In genomic region chr17:9979463-9979995, GRCh38 we compare ENCODE assay signal across 17 cellular contexts.
DNase-seq lines count a peak whose midpoint lies in the region; TF ChIP-seq lines count a peak whose summit lies in the region.
"Had no signal": no experiment of that assay in that cellular context is flagged by ENCODE, and none has a peak within 500 bp of the region (broad histone marks: within the 10 kb centered on the region; RNA-seq: fewer than 3 reads in every experiment).

No MANE protein-coding gene starts in this region.

- H3K9me3 Mint-ChIP-seq in H9 = no peaks in the 10 kb centered on the region

- no peak overlapping the region for H3K4ac ChIP-seq in H9 (ENCODE audit: low read depth, low read length)

- no peak for TF ChIP-seq POLR2A in sigmoid colon (IDR thresholded peaks at IDR 0.05)

- no peak overlapping the region for H2BK5ac ChIP-seq in H9 (ENCODE audit: insufficient read length, low read length)

- H2BK12ac ChIP-seq in H9 (ENCODE audit: insufficient read length, low read depth, low read length) = no peak overlapping the region

- no peak overlapping the region for H2BK20ac ChIP-seq in H9 (ENCODE audit: low read depth, low read length, poor library complexity, severe bottlenecking)

- H2AFZ ChIP-seq in H9 (ENCODE audit: low read length) = no peak overlapping the region

- H3K4me3 Mint-ChIP-seq in H9 = no peak overlapping the region

- no peaks in the 10 kb centered on the region for H3K79me2 ChIP-seq in H9 (ENCODE audit: insufficient read depth, low read length)

- H3K27ac ChIP-seq in H9 (ENCODE audit: insufficient read length, low read depth, low read length) = no peak overlapping the region
- H3K27ac ChIP-seq in RWPE1 = no peak overlapping the region
- no peak overlapping the region for H3K27ac ChIP-seq in sigmoid colon

- H3K4me3 ChIP-seq in sigmoid colon = no peak overlapping the region
- H3K4me3 ChIP-seq: HAP-1 had no signal

- no peak overlapping the region for H3K14ac ChIP-seq in H9 (ENCODE audit: insufficient read depth, low read length)

- H3K36me3 Mint-ChIP-seq in H9 (ENCODE audit: insufficient read depth in 1 of 3, low read depth in 3 of 3) = no peaks in the 10 kb centered on the region

- peak overlapping the region in 1 of 3 experiments; percentile 77; a peak in 1 of 7 replicates for H3K27ac Mint-ChIP-seq in H9

- H3K23me2 ChIP-seq in H9 (ENCODE audit: insufficient read length, low read depth, low read length, poor library complexity, severe bottlenecking) = no peaks in the 10 kb centered on the region

- no peaks in the 10 kb centered on the region for H4K20me1 ChIP-seq in H9 (ENCODE audit: control insufficient read depth, insufficient read depth, insufficient read length)

- no peaks in the 10 kb centered on the region for H3K27me3 Mint-ChIP-seq in H9 (ENCODE audit: low read depth)

- DNase-seq in H9 = no peak
- peak; percentile 19 for DNase-seq in RWPE1 (ENCODE audit: low spot score)
- peak; percentile 15 for DNase-seq in kidney tubule cell (ENCODE audit: low spot score)
- peak; percentile 51 for DNase-seq in sigmoid colon
- no peak for DNase-seq in HK-2 (ENCODE audit: unreplicated experiment)
- DNase-seq in stimulated activated CD8-positive, alpha-beta memory T cell treated with anti-CD3 and anti-CD28 coated beads, Interleukin-4, amount 100 ng/mL, for 48 hours = no peak
- no peak for DNase-seq in activated gamma-delta T cell treated with Interleukin-2 at 50 U/mL for 16 hours
- no peak for DNase-seq in KBM-7
- DNase-seq: C1 segment of cervical spinal cord, COR-L47, NCI-H1105 treated with DMSO at 0.1 percent for 48 hours, NCI-H187 treated with DMSO at 0.1 percent for 48 hours, NCI-H2171 treated with DMSO at 0.1 percent for 48 hours, NCI-H510A, NCI-H82, SHP77 treated with DMSO at 0.1 percent for 48 hours had no signal

- POLR2A ChIA-PET in RWPE1 (lab: Yijun Ruan, JAX; ENCODE audit: low non-redundant PET) = no interaction called here

- no peak overlapping the region for H4K91ac ChIP-seq in H9 (ENCODE audit: insufficient read length, low read depth, low read length)

- H3T11ph ChIP-seq in H9 (ENCODE audit: low read length) = no peak overlapping the region

- no peak overlapping the region for H3K4me2 ChIP-seq in H9 (ENCODE audit: insufficient read depth, insufficient read length, low read length)

- H3K9me3 ChIP-seq in H9 (ENCODE audit: control insufficient read depth, low read depth, low read length) (no peaks in the 10 kb centered on the region), sigmoid colon (no peaks in the 10 kb centered on the region)
- H3K9me3 ChIP-seq: HAP-1 had no signal

- intact Hi-C loops in sigmoid colon (cut with DNase I) = no loop called here

- H3K18ac ChIP-seq in H9 (ENCODE audit: insufficient read length, low read depth, low read length) = peak overlapping the region; percentile 56

- H3K56ac ChIP-seq in H9 (ENCODE audit: insufficient read length, low read depth, low read length) = no peak overlapping the region

- TF ChIP-seq CTCF in H9 (conservative IDR thresholded peaks at IDR 0.05) (no peak), RWPE1 (conservative IDR thresholded peaks at IDR 0.05; ENCODE audit: low read depth) (no peak), sigmoid colon (IDR thresholded peaks at IDR 0.05) (no peak)

- no peak overlapping the region for H3K23ac ChIP-seq in H9 (ENCODE audit: insufficient read length, low read depth, low read length)

- TF ChIP-seq EP300 in sigmoid colon (IDR thresholded peaks at IDR 0.05) = no peak

- H2BK15ac ChIP-seq in H9 (ENCODE audit: low read depth, low read length) = no peak overlapping the region

- H3K36me3 ChIP-seq in sigmoid colon = no peaks in the 10 kb centered on the region
- H3K36me3 ChIP-seq: HAP-1 had no signal

- H3K4me1 ChIP-seq in H9 (ENCODE audit: insufficient read depth, low read length) (no peaks in the 10 kb centered on the region), sigmoid colon (peaks cover 0 to 15% (median 11%) of the 10 kb centered on the region in 4 donors)
- H3K4me1 ChIP-seq: HAP-1 had no signal

- CTCF ChIA-PET in RWPE1 (lab: Yijun Ruan, JAX) = interaction anchor here (0.6 kb wide), 2 partner anchors 236 to 247 kb away, joined by 3 to 5 read pairs; no protein-coding TSS in a partner anchor

- no peak overlapping the region for H2BK120ac ChIP-seq in H9 (ENCODE audit: low read depth, low read length, poor library complexity, severe bottlenecking)

- no CpG with 5 or more reads among the region's 13 CpGs for WGBS in H9 (ENCODE audit: extremely low coverage, insufficient read length, low lambda C conversion rate)
- 20 to 70% methylated on average over 13 of the region's 13 CpGs for WGBS in sigmoid colon, 2 donors

- H4K5ac ChIP-seq in H9 (ENCODE audit: insufficient read length, low read depth, low read length) = no peak overlapping the region

- in situ Hi-C loops in KBM-7 (cut with MboI; ENCODE audit: low pct_unique_long_range_greater_than_20kb, low sequenced_read_pairs) = no loop called here

- H3K27me3 ChIP-seq in H9 (ENCODE audit: insufficient read depth, low read length) (no peaks in the 10 kb centered on the region), sigmoid colon (no peaks in the 10 kb centered on the region)

- no peaks in the 10 kb centered on the region for H3K79me1 ChIP-seq in H9 (ENCODE audit: insufficient read depth, low read depth, low read length, poor library complexity, severe bottlenecking)

- no peak overlapping the region for H3K9ac ChIP-seq in H9 (ENCODE audit: extremely low read depth, insufficient read length, low read length)

- H4K8ac ChIP-seq in H9 (replicated peaks; ENCODE audit: insufficient read length, low read depth, low read length) = no peak overlapping the region

- H2AK5ac ChIP-seq in H9 (ENCODE audit: insufficient read length, low read length) = no peak overlapping the region

- H3K4me1 Mint-ChIP-seq in H9 = peaks cover 9 to 13% of the 10 kb centered on the region in 2 experiments

Comparison
In these comparisons a context has a peak if more than half of its experiments do, and no peak if none do; other contexts are left out.
1. DNase-seq: peak in RWPE1 (single experiment), kidney tubule cell (single experiment) and sigmoid colon (single experiment); none in H9 (single experiment), HK-2 (single experiment), stimulated activated CD8-positive, alpha-beta memory T cell treated with anti-CD3 and anti-CD28 coated beads, Interleukin-4, amount 100 ng/mL, for 48 hours (single experiment), activated gamma-delta T cell treated with Interleukin-2 at 50 U/mL for 16 hours (single experiment) and KBM-7 (single experiment).